Comparison of ENCODE assay signal across 16 cellular contexts in genomic region chr2:227793148-227793722, GRCh38. TPM values are rescaled to one million over a fixed set of nuclear protein-coding genes. Genes with fewer than 3 reads are reported as not detected.
DNase-seq lines count a peak whose midpoint lies in the region; ATAC-seq, FAIRE-seq and TF ChIP-seq lines count a peak whose summit lies in the region.
"Had no signal": no experiment of that assay in that cellular context is flagged by ENCODE, and none has a peak within 500 bp of the region (broad histone marks: within the 10 kb centered on the region; RNA-seq: fewer than 3 reads in every experiment).

No MANE protein-coding gene starts in this region.

- dilution Hi-C loops in keratinocyte (cut with MboI; ENCODE audit: extremely low pct_ligation_motif_present, low sequenced_read_pairs): no loop called here

- H4K20me1 ChIP-seq in keratinocyte (ENCODE audit: control insufficient read depth, extremely low read depth, insufficient read depth, low read length): no peaks in the 10 kb centered on the region
- H4K20me1 ChIP-seq: BLaER1 had no signal

- H3K27me3 ChIP-seq in colonic mucosa (no peaks in the 10 kb centered on the region), keratinocyte (ENCODE audit: control insufficient read depth, extremely low read depth, insufficient read depth, low read length) (no peaks in the 10 kb centered on the region), small intestine (ENCODE audit: control insufficient read depth in 2 of 2, insufficient read depth in 2 of 2, low read length in 2 of 2) (no peaks in the 10 kb centered on the region), upper lobe of left lung (no peaks in the 10 kb centered on the region)
- H3K27me3 ChIP-seq: BLaER1 had no signal

- H3K9me3 ChIP-seq in colonic mucosa (no peaks in the 10 kb centered on the region), keratinocyte (ENCODE audit: control insufficient read depth, low read depth, low read length) (peaks cover 1% of the 10 kb centered on the region), small intestine (ENCODE audit: control insufficient read depth, low read depth) (no peaks in the 10 kb centered on the region), upper lobe of left lung (no peaks in the 10 kb centered on the region)
- H3K9me3 ChIP-seq: BLaER1, Caco-2 had no signal

- H3K9me1 ChIP-seq in keratinocyte (ENCODE audit: control insufficient read depth, extremely low read depth, insufficient read depth, low read length): no peaks in the 10 kb centered on the region

- 61 to 74% (median 62%) methylated on average over 5 of the region's 5 CpGs for WGBS in small intestine, 3 donors
- WGBS in upper lobe of left lung, 2 donors: 89 to 95% methylated on average over 5 of the region's 5 CpGs

- FAIRE-seq in H54 (lab: Jason Lieb, UNC): peak; percentile 72
- FAIRE-seq in keratinocyte (lab: Jason Lieb, UNC): peak; percentile 36
- FAIRE-seq in small intestine (lab: Jason Lieb, UNC): no peak
- FAIRE-seq: HTR-8/SVneo had no signal

- no peak overlapping the region for H2AFZ ChIP-seq in keratinocyte (ENCODE audit: control insufficient read depth, low read length)
- H2AFZ ChIP-seq: GM23248 had no signal

- H3K27ac ChIP-seq in colonic mucosa: peak overlapping the region; percentile 70
- no peak overlapping the region for H3K27ac ChIP-seq in keratinocyte (ENCODE audit: control insufficient read depth, insufficient read depth, low read length)
- peak overlapping the region; percentile 1 to 17 for H3K27ac ChIP-seq in small intestine (ENCODE audit: low read depth in 1 of 2, low read length in 1 of 2)
- H3K27ac ChIP-seq in upper lobe of left lung: no peak overlapping the region
- H3K27ac ChIP-seq: BLaER1, GM23248 had no signal

- intact Hi-C loops in colonic mucosa (cut with DNase I): no loop called here

- no peak overlapping the region for H3K9ac ChIP-seq in colonic mucosa (ENCODE audit: low read depth in 2 of 2, low read length in 2 of 2)
- H3K9ac ChIP-seq in keratinocyte (ENCODE audit: control insufficient read depth, extremely low read depth, insufficient read depth, low read length): no peak overlapping the region
- H3K9ac ChIP-seq: BLaER1, GM23248 had no signal

- no peaks in the 10 kb centered on the region for H3K36me3 ChIP-seq in colonic mucosa
- H3K36me3 ChIP-seq in keratinocyte (ENCODE audit: control insufficient read depth in 2 of 2, extremely low read depth in 1 of 2, insufficient read depth in 2 of 2, low read length in 2 of 2): no peaks in the 10 kb centered on the region
- H3K36me3 ChIP-seq in small intestine (ENCODE audit: control insufficient read depth in 2 of 2, insufficient read depth in 2 of 2, low read length in 2 of 2): no peaks in the 10 kb centered on the region
- H3K36me3 ChIP-seq in upper lobe of left lung: no peaks in the 10 kb centered on the region
- H3K36me3 ChIP-seq: BLaER1 had no signal

- H3K4me3 ChIP-seq in colonic mucosa (no peak overlapping the region), keratinocyte (ENCODE audit: control insufficient read depth in 2 of 3, extremely low read depth in 1 of 3, insufficient read depth in 2 of 3, low read depth in 1 of 3, low read length in 3 of 3) (no peak overlapping the region), small intestine (ENCODE audit: low read depth in 1 of 2, low read length in 2 of 2) (no peak overlapping the region), upper lobe of left lung (no peak overlapping the region)
- H3K4me3 ChIP-seq: BLaER1, GM23248 had no signal

- ATAC-seq in HG03159 (IDR thresholded peaks at IDR 0.05; ENCODE audit: unreplicated experiment): no peak
- ATAC-seq in upper lobe of left lung (ENCODE audit: low FRiP score in 2 of 2): no peak

- no peak for TF ChIP-seq EP300 in upper lobe of left lung (IDR thresholded peaks at IDR 0.05)

- peaks cover 8% of the 10 kb centered on the region for H3K4me1 ChIP-seq in colonic mucosa
- peaks cover 23% of the 10 kb centered on the region for H3K4me1 ChIP-seq in keratinocyte (ENCODE audit: control insufficient read depth, extremely low read depth, insufficient read depth, low read length)
- H3K4me1 ChIP-seq in small intestine (ENCODE audit: control insufficient read depth in 2 of 2, insufficient read depth in 1 of 2, low read depth in 1 of 2, low read length in 1 of 2): no peaks in the 10 kb centered on the region
- no peaks in the 10 kb centered on the region for H3K4me1 ChIP-seq in upper lobe of left lung
- H3K4me1 ChIP-seq: BLaER1, Caco-2 had no signal

- no peak overlapping the region for H3K4me2 ChIP-seq in keratinocyte (ENCODE audit: control insufficient read depth, extremely low read depth, insufficient read depth, low read depth, low read length)
- H3K4me2 ChIP-seq: BLaER1 had no signal

- TF ChIP-seq CTCF in colonic mucosa (IDR thresholded peaks at IDR 0.05) (no peak), keratinocyte (optimal IDR thresholded peaks at IDR 0.05 in 1 of 3, IDR thresholded peaks at IDR 0.05 in 1 of 3, conservative IDR thresholded peaks at IDR 0.05 in 1 of 3; ENCODE audit: extremely low read depth in 1 of 3, insufficient read depth in 2 of 3, low read length in 3 of 3) (no peak), upper lobe of left lung (IDR thresholded peaks at IDR 0.05) (no peak)

- no peaks in the 10 kb centered on the region for H3K79me2 ChIP-seq in keratinocyte (ENCODE audit: control insufficient read depth, insufficient read depth, low read length)

- DNase-seq in H54 (ENCODE audit: insufficient read length, low spot score): no peak
- no peak for DNase-seq in colonic mucosa
- no peak for DNase-seq in keratinocyte (ENCODE audit: low read depth, low spot score)
- peak; percentile 83 for DNase-seq in small intestine
- no peak for DNase-seq in GM19238 (ENCODE audit: insufficient read length, low spot score)
- DNase-seq in upper lobe of left lung: no peak
- DNase-seq: 8988T; AML-193; Caco-2; CD8-positive, alpha-beta memory T cell; DMS53; GM23248; H9 had no signal

- TF ChIP-seq POLR2A in H54 (IDR thresholded peaks at IDR 0.05; ENCODE audit: low read depth, low read length): no peak
- TF ChIP-seq POLR2A in upper lobe of left lung (IDR thresholded peaks at IDR 0.05): no peak

RNA-seq across cellular contexts. Expression of gene CCL20, which starts 20.4 kb away (rescaled TPM):
- total RNA-seq in colonic mucosa (10 to 100 TPM; 11.5 to 43.5 TPM), upper lobe of left lung (1 to 10 TPM in 4 of 6 donors, under 1 TPM in 1, not detected in 1; 0.66 to 8.6 (median 3.8) TPM)
- polyA plus RNA-seq in keratinocyte (0.70 to 13.5 TPM (median 5.2 TPM) in 3 replicates), small intestine (10 to 100 TPM in 1 of 3 donors, 1 to 10 TPM in 2; 9.6 to 15.9 (median 9.7) TPM)
- 3.1 TPM for polyA plus RNA-seq in keratinocyte (2011; ENCODE audit: low read depth)
- 1.3 and 2.9 TPM in 2 replicates for polyA plus RNA-seq in keratinocyte (2011; cell fraction: cytosol; rRNA removed)
- 4.0 and 4.7 TPM in 2 replicates for polyA plus RNA-seq in keratinocyte (2011; cell fraction: nucleus; rRNA removed)
- 1.0 and 11.7 TPM in 2 replicates for polyA plus RNA-seq in keratinocyte (2012; ENCODE audit: low replicate concordance)
- polyA minus RNA-seq in keratinocyte: 1.5 to 6.9 TPM (median 2.0 TPM) in 3 replicates
- not detected for polyA minus RNA-seq in keratinocyte (2011; cell fraction: cytosol; rRNA and poly(A)+ RNA removed)
- 2.1 and 3.4 TPM in 2 replicates for polyA minus RNA-seq in keratinocyte (2011; cell fraction: nucleus; rRNA and poly(A)+ RNA removed)
- total RNA-seq: GM23248, H9 had no signal
- polyA plus RNA-seq: GM23248 had no signal

RNA-seq across cellular contexts. Expression of gene SCYGR8, which starts 47.5 kb away (rescaled TPM):
- total RNA-seq in colonic mucosa (not detected), upper lobe of left lung (not detected)
- polyA plus RNA-seq in keratinocyte (not detected in 3 replicates), small intestine (not detected)
- polyA plus RNA-seq in keratinocyte (2011; ENCODE audit: low read depth): not detected
- polyA plus RNA-seq in keratinocyte (2011; cell fraction: cytosol; rRNA removed): not detected in 2 replicates
- not detected in 2 replicates for polyA plus RNA-seq in keratinocyte (2011; cell fraction: nucleus; rRNA removed)
- polyA plus RNA-seq in keratinocyte (2012; ENCODE audit: low replicate concordance): not detected in 2 replicates
- polyA minus RNA-seq in keratinocyte: not detected in 3 replicates
- polyA minus RNA-seq in keratinocyte (2011; cell fraction: cytosol; rRNA and poly(A)+ RNA removed): not detected
- not detected in 2 replicates for polyA minus RNA-seq in keratinocyte (2011; cell fraction: nucleus; rRNA and poly(A)+ RNA removed)
- total RNA-seq: Caco-2; CD8-positive, alpha-beta memory T cell; GM23248; H9 had no signal
- polyA plus RNA-seq: CD8-positive, alpha-beta memory T cell; GM23248 had no signal

Comparison
In these comparisons a context has a peak if more than half of its experiments do, and no peak if none do; other contexts are left out.
1. H3K27ac ChIP-seq: peak in colonic mucosa (single experiment) and small intestine (2 of 2); none in keratinocyte (single experiment) and upper lobe of left lung (0 of 4).